In genomic region chrX:9355739-9356138, GRCh38 we compare ENCODE assay signal across 23 cellular contexts.
A peak's percentile ranks its signal among the peaks of the same experiment; 100 is the strongest.
DNase-seq lines count a peak whose midpoint lies in the region; ATAC-seq, FAIRE-seq and TF ChIP-seq lines count a peak whose summit lies in the region.
"Had no signal": no experiment of that assay in that cellular context is flagged by ENCODE, and none has a peak within 500 bp of the region (broad histone marks: within the 10 kb centered on the region; RNA-seq: fewer than 3 reads in every experiment).

No MANE protein-coding gene starts in this region.

- peak; percentile 57 for ATAC-seq in activated CD8-positive, alpha-beta memory T cell treated with anti-CD3 and anti-CD28 coated beads, Interleukin-2, amount 10 ng/mL, durations not matched to agents 7 days and 5 days
- no peak for ATAC-seq in pancreas
- ATAC-seq: left colon, Panc1 had no signal

- peaks cover 22% of the 10 kb centered on the region for H3K36me3 Mint-ChIP-seq in activated CD8-positive, alpha-beta memory T cell treated with anti-CD3 and anti-CD28 coated beads, Interleukin-2, amount 10 ng/mL, durations not matched to agents 7 days and 5 days
- H3K36me3 Mint-ChIP-seq in activated CD4-positive, alpha-beta memory T cell treated with anti-CD3 and anti-CD28 coated beads for 36 hours, result no peaks in the 10 kb centered on the region
- peaks cover 0 to 4% (median 0%) of the 10 kb centered on the region in 3 donors for H3K36me3 Mint-ChIP-seq in immature natural killer cell
- H3K36me3 Mint-ChIP-seq: activated naive CD4-positive, alpha-beta T cell treated with anti-CD3 and anti-CD28 coated beads, Interleukin-2, amount 50 U/mL, for 72 hours had no signal

- CTCF ChIA-PET in activated CD8-positive, alpha-beta memory T cell treated with anti-CD3 and anti-CD28 coated beads, Interleukin-2, amount 10 ng/mL, durations not matched to agents 7 days and 5 days (lab: Charles Lee), result interaction anchor here (1.4 to 1.5 kb wide), 2 partner anchors 13 to 14 kb away, joined by 3 to 5 read pairs; no protein-coding TSS in a partner anchor
- CTCF ChIA-PET in activated CD4-positive, alpha-beta memory T cell treated with anti-CD3 and anti-CD28 coated beads for 36 hours (lab: Charles Lee), result no interaction called here
- CTCF ChIA-PET in HEK293T (lab: Yijun Ruan, JAX), result no interaction called here

- no peaks in the 10 kb centered on the region for H3K9me3 ChIP-seq in pancreas
- H3K9me3 ChIP-seq: sigmoid colon, SJSA1 had no signal

- peaks cover 0 to 3% (median 0%) of the 10 kb centered on the region in 4 donors for H3K27me3 ChIP-seq in pancreas
- H3K27me3 ChIP-seq: sigmoid colon, SJSA1 had no signal

- no peak for TF ChIP-seq CTCF in pancreas (IDR thresholded peaks at IDR 0.05)

- intact Hi-C loops in activated CD4-positive, alpha-beta memory T cell treated with anti-CD3 and anti-CD28 coated beads for 36 hours (cut with micrococcal nuclease), result no loop called here
- intact Hi-C loops in pancreas (cut with DNase I), result no loop called here

- POLR2A ChIA-PET in activated CD4-positive, alpha-beta memory T cell treated with anti-CD3 and anti-CD28 coated beads for 36 hours (lab: Charles Lee), result no interaction called here
- POLR2A ChIA-PET in HEK293T (lab: Yijun Ruan, JAX), result no interaction called here

- no peak overlapping the region for H3K4me3 ChIP-seq in pancreas
- H3K4me3 ChIP-seq: sigmoid colon, SJSA1 had no signal

- 65 to 70% methylated on average over 9 of the region's 9 CpGs for WGBS in pancreas, 2 donors

- no peaks in the 10 kb centered on the region for H3K4me1 ChIP-seq in pancreas
- H3K4me1 ChIP-seq: sigmoid colon had no signal

- no peak for FAIRE-seq in pancreas (lab: Jason Lieb, UNC)

- H3K27ac Mint-ChIP-seq in activated CD8-positive, alpha-beta memory T cell treated with anti-CD3 and anti-CD28 coated beads, Interleukin-2, amount 10 ng/mL, durations not matched to agents 7 days and 5 days, result peak overlapping the region; percentile 90
- H3K27ac Mint-ChIP-seq in activated CD4-positive, alpha-beta memory T cell treated with anti-CD3 and anti-CD28 coated beads for 36 hours, result peak overlapping the region; percentile 58
- H3K27ac Mint-ChIP-seq in immature natural killer cell, result peak overlapping the region; percentile 83 to 97 (median 92)
- H3K27ac Mint-ChIP-seq: activated B cell treated with CpG ODN at 0.5 μM for 24 hours; activated naive CD4-positive, alpha-beta T cell treated with anti-CD3 and anti-CD28 coated beads, Interleukin-2, amount 50 U/mL, for 72 hours; endodermal cell; nephron had no signal

- H3K4me3 Mint-ChIP-seq in activated CD8-positive, alpha-beta memory T cell treated with anti-CD3 and anti-CD28 coated beads, Interleukin-2, amount 10 ng/mL, durations not matched to agents 7 days and 5 days, result no peak overlapping the region
- H3K4me3 Mint-ChIP-seq in activated CD4-positive, alpha-beta memory T cell treated with anti-CD3 and anti-CD28 coated beads for 36 hours, result no peak overlapping the region
- peak overlapping the region; percentile 39 to 79 (median 60) for H3K4me3 Mint-ChIP-seq in immature natural killer cell
- H3K4me3 Mint-ChIP-seq: activated B cell treated with CpG ODN at 0.5 μM for 24 hours, endodermal cell, nephron had no signal

- H3K4me1 Mint-ChIP-seq in activated CD8-positive, alpha-beta memory T cell treated with anti-CD3 and anti-CD28 coated beads, Interleukin-2, amount 10 ng/mL, durations not matched to agents 7 days and 5 days, result peaks cover 56% of the 10 kb centered on the region
- peaks cover 35% of the 10 kb centered on the region for H3K4me1 Mint-ChIP-seq in activated CD4-positive, alpha-beta memory T cell treated with anti-CD3 and anti-CD28 coated beads for 36 hours (ENCODE audit: low read depth)
- peaks cover 62 to 68% of the 10 kb centered on the region in 2 donors for H3K4me1 Mint-ChIP-seq in immature natural killer cell

- H3K36me3 ChIP-seq in pancreas, result no peaks in the 10 kb centered on the region
- H3K36me3 ChIP-seq: sigmoid colon, SJSA1 had no signal

- H3K9me3 Mint-ChIP-seq in activated CD8-positive, alpha-beta memory T cell treated with anti-CD3 and anti-CD28 coated beads, Interleukin-2, amount 10 ng/mL, durations not matched to agents 7 days and 5 days (ENCODE audit: low read depth), result peaks cover 5% of the 10 kb centered on the region
- no peaks in the 10 kb centered on the region for H3K9me3 Mint-ChIP-seq in activated CD4-positive, alpha-beta memory T cell treated with anti-CD3 and anti-CD28 coated beads for 36 hours
- H3K9me3 Mint-ChIP-seq in immature natural killer cell, result peaks cover 0 to 3% (median 0%) of the 10 kb centered on the region in 6 donors
- H3K9me3 Mint-ChIP-seq: activated B cell treated with CpG ODN at 0.5 μM for 24 hours had no signal

- no peaks in the 10 kb centered on the region for H3K27me3 Mint-ChIP-seq in activated CD8-positive, alpha-beta memory T cell treated with anti-CD3 and anti-CD28 coated beads, Interleukin-2, amount 10 ng/mL, durations not matched to agents 7 days and 5 days
- no peaks in the 10 kb centered on the region for H3K27me3 Mint-ChIP-seq in activated CD4-positive, alpha-beta memory T cell treated with anti-CD3 and anti-CD28 coated beads for 36 hours
- H3K27me3 Mint-ChIP-seq in immature natural killer cell (ENCODE audit: low read depth in 3 of 3), result peaks cover 16 to 22% (median 20%) of the 10 kb centered on the region in 3 donors
- H3K27me3 Mint-ChIP-seq: activated B cell treated with CpG ODN at 0.5 μM for 24 hours had no signal

- H3K27ac ChIP-seq in pancreas, result no peak overlapping the region
- H3K27ac ChIP-seq: sigmoid colon had no signal

- peak; percentile 66 for DNase-seq in activated CD8-positive, alpha-beta memory T cell treated with anti-CD3 and anti-CD28 coated beads, Interleukin-2, amount 10 ng/mL, durations not matched to agents 7 days and 5 days
- DNase-seq in activated CD8-positive, alpha-beta memory T cell treated with anti-CD3 and anti-CD28 coated beads for 24 hours, result no peak
- DNase-seq in HT1080 (ENCODE audit: low read depth) (peak; percentile 26), immature natural killer cell (peak; percentile 60 to 72 (median 65)), HEK293T (ENCODE audit: extremely low spot score) (no peak), pancreas (no peak)
- DNase-seq in activated CD4-positive, alpha-beta memory T cell treated with anti-CD3 and anti-CD28 coated beads for 36 hours, result peak; percentile 14
- no peak for DNase-seq in stimulated activated CD4-positive, alpha-beta T cell treated with anti-CD3 and anti-CD28 coated beads, Interleukin-1b, Interleukin-23, amount 100 ng/mL, for 48 hours
- DNase-seq: ACHN; activated B cell treated with CpG ODN at 0.5 μM for 24 hours; activated CD8-positive, alpha-beta memory T cell treated with anti-CD3 and anti-CD28 coated beads, Interleukin-2, amount 50 U/mL, for 48 hours; C1 segment of cervical spinal cord; DMS153; endodermal cell; GF-D8; left colon; NCI-H1694 treated with DMSO at 0.1 percent for 48 hours; NCI-H82; sigmoid colon had no signal

TF ChIP-seq in HEK293T, 16 proteins besides CTCF, POLR2A, EP300 and RAD21:
- TF ChIP-seq ARNT (IDR thresholded peaks at IDR 0.05), result no peak
- TF ChIP-seq FOXA1 (IDR thresholded peaks at IDR 0.05), result no peak
- TF ChIP-seq FOXM1 (IDR thresholded peaks at IDR 0.05; ENCODE audit: borderline replicate concordance), result no peak
TF ChIP-seq in HEK293T: peak in this region for 0.

Comparison
In these comparisons a context has a peak if more than half of its experiments do, and no peak if none do; other contexts are left out.
1. DNase-seq: peak in activated CD8-positive, alpha-beta memory T cell treated with anti-CD3 and anti-CD28 coated beads, Interleukin-2, amount 10 ng/mL, durations not matched to agents 7 days and 5 days (single experiment), HT1080 (single experiment), activated CD4-positive, alpha-beta memory T cell treated with anti-CD3 and anti-CD28 coated beads for 36 hours (single experiment) and immature natural killer cell (3 of 3); none in activated CD8-positive, alpha-beta memory T cell treated with anti-CD3 and anti-CD28 coated beads for 24 hours (single experiment), HEK293T (single experiment), pancreas (0 of 6) and stimulated activated CD4-positive, alpha-beta T cell treated with anti-CD3 and anti-CD28 coated beads, Interleukin-1b, Interleukin-23, amount 100 ng/mL, for 48 hours (single experiment).
2. H3K4me3 Mint-ChIP-seq: peak in immature natural killer cell (5 of 5); none in activated CD8-positive, alpha-beta memory T cell treated with anti-CD3 and anti-CD28 coated beads, Interleukin-2, amount 10 ng/mL, durations not matched to agents 7 days and 5 days (single experiment) and activated CD4-positive, alpha-beta memory T cell treated with anti-CD3 and anti-CD28 coated beads for 36 hours (single experiment).
3. Peak in every context shown above with its lines, with median percentiles within 50 percentile points of each other: H3K27ac Mint-ChIP-seq.